In the genomic region with DNA sequence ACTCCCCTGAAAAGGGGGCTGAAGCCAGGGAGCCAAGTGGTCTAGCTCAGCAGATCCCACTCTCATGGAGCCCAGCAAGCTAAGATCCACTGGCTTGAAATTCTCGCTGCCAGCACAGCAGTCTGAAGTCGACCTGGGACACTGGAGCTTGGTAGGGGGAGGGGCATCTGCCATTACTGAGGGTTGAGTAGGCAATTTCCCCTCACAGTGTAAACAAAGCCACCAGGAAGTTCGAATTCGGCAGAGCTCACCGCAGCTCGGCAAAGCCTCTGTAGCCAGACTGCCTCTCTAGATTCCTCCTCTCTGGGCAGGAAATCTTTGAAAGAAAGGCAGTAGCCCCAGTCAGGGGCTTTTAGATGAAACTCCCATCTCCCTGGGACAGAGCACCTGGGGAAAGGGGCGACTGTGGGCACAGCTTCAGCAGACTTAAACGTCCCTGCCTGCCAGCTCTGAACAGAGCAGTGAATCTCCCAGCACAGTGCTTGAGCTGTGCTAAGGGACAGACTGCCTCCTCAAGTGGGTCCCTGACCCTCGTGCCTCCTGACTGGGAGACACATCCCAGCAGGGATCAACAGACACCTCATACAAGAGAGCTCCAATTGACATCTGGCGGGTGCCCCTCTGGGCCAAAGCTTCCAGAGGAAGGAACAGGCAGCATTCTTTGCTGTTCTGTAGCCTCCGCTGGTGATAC, we compare ENCODE assay signal across 9 cellular contexts. TPM values are rescaled to one million over a fixed set of nuclear protein-coding genes. Genes with fewer than 3 reads are reported as not detected.
DNase-seq lines count a peak whose midpoint lies in the region; FAIRE-seq and TF ChIP-seq lines count a peak whose summit lies in the region.
"Not testable (repeated sequence)": the region's sequence is repeated elsewhere in the genome, so short reads cannot be mapped to it uniquely, and the experiment has no call there.
"Had no signal": no experiment of that assay in that cellular context is flagged by ENCODE, and none has a peak within 500 bp of the region (broad histone marks: within the 10 kb centered on the region; RNA-seq: fewer than 3 reads in every experiment).

No MANE protein-coding gene starts in this region.

- H3K4me2 ChIP-seq in astrocyte (ENCODE audit: low read length) = peak overlapping the region; percentile 43
- not testable (repeated sequence) for H3K4me2 ChIP-seq in mesenchymal stem cell (ENCODE audit: low read length, poor library complexity, severe bottlenecking)

- H2BK12ac ChIP-seq in mesenchymal stem cell (ENCODE audit: low read length in 2 of 2) = peak overlapping the region in 1 of 2 experiments; percentile 54

- H4K8ac ChIP-seq in mesenchymal stem cell (ENCODE audit: low read length) = peak overlapping the region; percentile 85

- WGBS in mesenchymal stem cell = 32% methylated on average over 11 of the region's 11 CpGs

- H3K9me3 Mint-ChIP-seq in astrocyte (ENCODE audit: unreplicated experiment) = peaks cover 14% of the 10 kb centered on the region

- H2BK15ac ChIP-seq in mesenchymal stem cell (ENCODE audit: low read depth, poor library complexity, severe bottlenecking) = not testable (repeated sequence)

- H3K27ac ChIP-seq in astrocyte (ENCODE audit: low read depth, low read length) = peak overlapping the region; percentile 42
- peak overlapping the region; percentile 32 for H3K27ac ChIP-seq in mesenchymal stem cell (ENCODE audit: low read length, poor library complexity, severe bottlenecking)
- H3K27ac ChIP-seq in skeletal muscle tissue (ENCODE audit: low read depth, low read length) = peak overlapping the region; percentile 30

- H3K23ac ChIP-seq in mesenchymal stem cell (ENCODE audit: low read length in 2 of 2) = not testable (repeated sequence)

- peak overlapping the region; percentile 73 for H2AFZ ChIP-seq in astrocyte (ENCODE audit: low read depth, low read length)
- H2AFZ ChIP-seq in mesenchymal stem cell (ENCODE audit: low read depth, low read length) = not testable (repeated sequence)

- H3K27ac Mint-ChIP-seq in astrocyte (ENCODE audit: unreplicated experiment) = not testable (repeated sequence)

- not testable (repeated sequence) for TF ChIP-seq CTCF in AG10803 (conservative IDR thresholded peaks at IDR 0.05; ENCODE audit: low read length); astrocyte (IDR thresholded peaks at IDR 0.05; ENCODE audit: insufficient read depth, low read depth, low read length); fibroblast of pulmonary artery (IDR thresholded peaks at IDR 0.05; ENCODE audit: low read length, missing control alignments)

- H3K36me3 Mint-ChIP-seq in astrocyte (ENCODE audit: low read depth, unreplicated experiment) = not testable (repeated sequence)

- DNase-seq in AG10803 (ENCODE audit: low read depth) (peak; percentile 24), HT-29 (ENCODE audit: low spot score) (peak; percentile 90), NCI-H510A treated with DMSO at 0.1 percent for 48 hours (lab: John Stamatoyannopoulos, UW) (peak; percentile 17), UCSD-AML1 (lab: John Stamatoyannopoulos, UW; ENCODE audit: unreplicated experiment) (peak; percentile 38), astrocyte (ENCODE audit: low read depth) (peak; percentile 34), fibroblast of pulmonary artery (ENCODE audit: low read depth) (peak; percentile 39), mesenchymal stem cell (peak; percentile 58)

- peak overlapping the region; percentile 68 to 85 for H3K4ac ChIP-seq in mesenchymal stem cell (ENCODE audit: low read depth in 1 of 2, low read length in 2 of 2)

- H3K4me3 ChIP-seq in AG10803 (ENCODE audit: low read length); astrocyte (ENCODE audit: insufficient read depth, low read depth, low read length); fibroblast of pulmonary artery (replicated peaks; ENCODE audit: low read depth, low read length); mesenchymal stem cell (ENCODE audit: insufficient read depth in 1 of 2, low read depth in 1 of 2, low read length in 2 of 2): not testable (repeated sequence)
- peak overlapping the region in 1 of 3 donors; percentile 14 for H3K4me3 ChIP-seq in skeletal muscle tissue (ENCODE audit: low read length in 3 of 3)

- not testable (repeated sequence) for FAIRE-seq in astrocyte (lab: Jason Lieb, UNC)

- not testable (repeated sequence) for H3K79me2 ChIP-seq in astrocyte (ENCODE audit: insufficient read depth, low read length)

- H2AK5ac ChIP-seq in mesenchymal stem cell (ENCODE audit: low read length, severe bottlenecking) = not testable (repeated sequence)

- not testable (repeated sequence) for H3K27me3 ChIP-seq in astrocyte (ENCODE audit: insufficient read depth, low read length); mesenchymal stem cell (ENCODE audit: control insufficient read depth in 1 of 2, insufficient read depth in 1 of 2, low read length in 2 of 2); skeletal muscle tissue (ENCODE audit: control insufficient read depth in 3 of 3, insufficient read depth in 3 of 3, low read length in 3 of 3)

- H3K4me3 Mint-ChIP-seq in astrocyte (ENCODE audit: unreplicated experiment) = not testable (repeated sequence)

- not testable (repeated sequence) for H2BK5ac ChIP-seq in mesenchymal stem cell (ENCODE audit: low read depth, low read length, poor library complexity, severe bottlenecking)

- H3K4me1 Mint-ChIP-seq in astrocyte (ENCODE audit: low read depth, unreplicated experiment) = not testable (repeated sequence)

- not testable (repeated sequence) for H3K14ac ChIP-seq in mesenchymal stem cell (ENCODE audit: low read length in 2 of 2)

- not testable (repeated sequence) for H3K79me1 ChIP-seq in mesenchymal stem cell (replicated peaks; ENCODE audit: low read length, poor library complexity, severe bottlenecking)

- peak overlapping the region; percentile 54 for H2BK120ac ChIP-seq in mesenchymal stem cell (ENCODE audit: low read depth, low read length)

- H4K91ac ChIP-seq in mesenchymal stem cell (ENCODE audit: low read length) = peak overlapping the region; percentile 57

- H3K36me3 ChIP-seq in astrocyte (ENCODE audit: insufficient read depth, low read length); mesenchymal stem cell (ENCODE audit: control insufficient read depth in 1 of 2, insufficient read depth in 2 of 2, low read depth in 1 of 2, low read length in 2 of 2); skeletal muscle tissue (ENCODE audit: control insufficient read depth in 3 of 3, insufficient read depth in 3 of 3, low read length in 3 of 3): not testable (repeated sequence)

- H3K9ac ChIP-seq in astrocyte (ENCODE audit: low read length) = peak overlapping the region; percentile 27
- not testable (repeated sequence) for H3K9ac ChIP-seq in mesenchymal stem cell (ENCODE audit: low read length); skeletal muscle tissue (ENCODE audit: low read depth in 1 of 3, low read length in 3 of 3)

- peak overlapping the region; percentile 10 to 50 for H3K18ac ChIP-seq in mesenchymal stem cell (ENCODE audit: low read depth in 1 of 2, low read length in 2 of 2)

- not testable (repeated sequence) for H4K20me1 ChIP-seq in astrocyte (ENCODE audit: insufficient read depth, low read length)

- H3K9me3 ChIP-seq in astrocyte (ENCODE audit: insufficient read depth, low read depth, low read length); mesenchymal stem cell (ENCODE audit: control insufficient read depth, low read length); skeletal muscle tissue (ENCODE audit: control insufficient read depth in 3 of 3, low read length in 3 of 3): not testable (repeated sequence)

- H3K4me1 ChIP-seq in astrocyte (ENCODE audit: insufficient read depth, low read length); mesenchymal stem cell (ENCODE audit: control insufficient read depth, insufficient read depth, low read depth, low read length); skeletal muscle tissue (ENCODE audit: control insufficient read depth in 3 of 3, insufficient read depth in 3 of 3, low read length in 3 of 3): not testable (repeated sequence)

- H3K27me3 Mint-ChIP-seq in astrocyte (ENCODE audit: low read depth, unreplicated experiment) = not testable (repeated sequence)

RNA-seq across cellular contexts. Expression of a gene that starts 18.8 kb away (rescaled TPM):
- 14.3 and 14.8 TPM in 2 replicates for total RNA-seq in HT-29 (2014; rRNA removed; shearing (Covaris generic))
- total RNA-seq in astrocyte (2.8 and 7.6 TPM in 2 replicates), skeletal muscle tissue (17.2 TPM)
- polyA plus RNA-seq in mesenchymal stem cell (2013, experiment 1 of 2) = 0.01 TPM
- 0.01 TPM for polyA plus RNA-seq in mesenchymal stem cell (2013, experiment 2 of 2)
- total RNA-seq: subcutaneous adipose tissue had no signal

Comparison
In these comparisons a context has a peak if more than half of its experiments do, and no peak if none do; other contexts are left out.
1. DNase-seq: peak in every context shown above with its lines; median percentile 90 in HT-29; 58 in mesenchymal stem cell; 39 in fibroblast of pulmonary artery; 38 in UCSD-AML1; 34 in astrocyte; 24 in AG10803; 17 in NCI-H510A treated with DMSO at 0.1 percent for 48 hours.